ENCODE assay signal across 8 cellular contexts in the genomic region with DNA sequence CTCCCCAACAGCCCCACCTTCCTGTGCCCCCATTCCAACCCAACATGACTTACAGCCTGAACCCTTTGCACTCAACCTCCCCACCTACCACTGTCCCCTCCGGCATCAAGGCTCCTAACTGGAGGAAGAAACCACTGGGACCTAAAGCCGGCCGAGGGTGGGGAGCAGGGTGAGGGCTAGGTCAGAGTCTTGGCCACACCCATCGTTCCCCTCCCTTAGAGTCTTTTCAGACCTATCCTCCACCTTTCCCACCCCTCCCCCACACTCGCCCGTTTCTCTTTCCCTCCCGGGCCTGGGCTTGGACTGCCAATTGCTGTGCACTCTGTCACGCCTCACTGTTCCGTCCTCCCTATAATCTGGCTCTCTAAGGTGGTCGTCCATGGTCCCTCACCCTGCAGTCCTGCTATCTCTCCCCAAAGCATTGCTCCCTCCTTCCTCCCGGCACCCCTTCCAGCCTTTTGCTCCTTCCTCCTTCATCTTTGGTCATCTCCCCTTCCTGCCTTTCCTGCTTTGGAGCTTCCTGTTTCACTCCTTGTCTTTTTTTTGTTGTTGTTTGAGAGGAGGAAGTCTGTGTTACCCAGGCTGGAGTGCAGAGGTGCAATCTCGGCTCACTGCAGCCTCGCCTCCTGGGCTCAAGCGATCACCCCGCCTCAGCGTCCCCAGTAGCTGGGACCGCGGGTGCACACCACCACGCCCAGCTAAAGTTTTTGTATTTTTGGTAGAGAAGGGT. TPM values are rescaled to one million over a fixed set of nuclear protein-coding genes. Genes with fewer than 3 reads are reported as not detected.
DNase-seq lines count a peak whose midpoint lies in the region; ATAC-seq and TF ChIP-seq lines count a peak whose summit lies in the region.

No MANE protein-coding gene starts in this region.

- DNase-seq in stimulated activated CD4-positive, alpha-beta T cell treated with anti-CD3 and anti-CD28 coated beads, Interleukin-4, amount 100 ng/mL, for 1 hour: peak; percentile 17
- no peak for DNase-seq in stimulated activated CD4-positive, alpha-beta T cell treated with anti-CD3 and anti-CD28 coated beads, Interleukin-4, amount 100 ng/mL, for 4 hours
- DNase-seq in immature natural killer cell (no peak), suprapubic skin (ENCODE audit: low spot score in 2 of 2) (no peak), putamen (ENCODE audit: low spot score) (no peak), globus pallidus (ENCODE audit: low spot score) (no peak)

- peaks cover 10% of the 10 kb centered on the region for H3K4me1 Mint-ChIP-seq in activated T-helper 17 cell treated with anti-CD3 and anti-CD28 coated beads, Interleukin-2, amount 50 U/mL, for 72 hours
- H3K4me1 Mint-ChIP-seq in immature natural killer cell: peaks cover 17 to 25% of the 10 kb centered on the region in 2 donors

- peaks cover 17% of the 10 kb centered on the region for H3K27me3 Mint-ChIP-seq in activated T-helper 17 cell treated with anti-CD3 and anti-CD28 coated beads, Interleukin-2, amount 50 U/mL, for 72 hours
- H3K27me3 Mint-ChIP-seq in immature natural killer cell (ENCODE audit: low read depth in 3 of 3): peaks cover 5 to 35% (median 18%) of the 10 kb centered on the region in 3 donors

- TF ChIP-seq EP300 in suprapubic skin (IDR thresholded peaks at IDR 0.05): no peak

- H3K27ac ChIP-seq in suprapubic skin: peak overlapping the region; percentile 60

- TF ChIP-seq POLR2A in suprapubic skin (IDR thresholded peaks at IDR 0.05): no peak

- H3K4me1 ChIP-seq in suprapubic skin: peaks cover 47% of the 10 kb centered on the region

- no peaks in the 10 kb centered on the region for H3K9me3 ChIP-seq in suprapubic skin

- no peak for ATAC-seq in activated T-helper 17 cell treated with anti-CD3 and anti-CD28 coated beads, Interleukin-2, amount 50 U/mL, for 72 hours (replicated peaks)
- ATAC-seq in HG02763 (IDR thresholded peaks at IDR 0.05; ENCODE audit: unreplicated experiment): no peak

- H3K4me3 ChIP-seq in suprapubic skin: peak overlapping the region; percentile 52

- H3K36me3 ChIP-seq in suprapubic skin: peaks cover 14% of the 10 kb centered on the region

- no peaks in the 10 kb centered on the region for H3K9me3 Mint-ChIP-seq in activated T-helper 17 cell treated with anti-CD3 and anti-CD28 coated beads, Interleukin-2, amount 50 U/mL, for 72 hours
- H3K9me3 Mint-ChIP-seq in immature natural killer cell: no peaks in the 10 kb centered on the region

- no peak for TF ChIP-seq CTCF in suprapubic skin (IDR thresholded peaks at IDR 0.05)

- H3K36me3 Mint-ChIP-seq in activated T-helper 17 cell treated with anti-CD3 and anti-CD28 coated beads, Interleukin-2, amount 50 U/mL, for 72 hours (ENCODE audit: low read depth): peaks cover 21% of the 10 kb centered on the region
- peaks cover 0 to 8% (median 0%) of the 10 kb centered on the region in 3 donors for H3K36me3 Mint-ChIP-seq in immature natural killer cell

- WGBS in suprapubic skin: 15% methylated on average over 19 of the region's 19 CpGs

- no peak overlapping the region for H3K27ac Mint-ChIP-seq in activated T-helper 17 cell treated with anti-CD3 and anti-CD28 coated beads, Interleukin-2, amount 50 U/mL, for 72 hours
- peak overlapping the region in 5 of 6 donors; percentile 23 to 67 (median 55) for H3K27ac Mint-ChIP-seq in immature natural killer cell

- peak overlapping the region; percentile 77 for H3K4me3 Mint-ChIP-seq in activated T-helper 17 cell treated with anti-CD3 and anti-CD28 coated beads, Interleukin-2, amount 50 U/mL, for 72 hours
- peak overlapping the region; percentile 34 to 78 (median 64) for H3K4me3 Mint-ChIP-seq in immature natural killer cell

- peaks cover 37% of the 10 kb centered on the region for H3K27me3 ChIP-seq in suprapubic skin

RNA-seq across cellular contexts. Expression of a gene that starts 1.0 kb away (rescaled TPM):
- 1 to 10 TPM in 1 of 2 donors, under 1 TPM in 1; 0.52 to 1.0 TPM for total RNA-seq in activated T-helper 17 cell treated with anti-CD3 and anti-CD28 coated beads, Interleukin-2, amount 50 U/mL, for 72 hours
- polyA plus RNA-seq in immature natural killer cell: 1 to 10 TPM; 2.5 to 8.7 (median 3.7) TPM
- 10 to 100 TPM in 2 of 4 donors, 1 to 10 TPM in 2; 7.7 to 14.5 (median 11.0) TPM for total RNA-seq in suprapubic skin

RNA-seq across cellular contexts. Expression of a gene that starts 11.2 kb away (rescaled TPM):
- total RNA-seq in activated T-helper 17 cell treated with anti-CD3 and anti-CD28 coated beads, Interleukin-2, amount 50 U/mL, for 72 hours: 10 to 100 TPM; 43.7 to 72.0 TPM
- polyA plus RNA-seq in immature natural killer cell: 100 to 1,000 TPM in 1 of 3 donors, 10 to 100 TPM in 2; 65.0 to 108 (median 89.0) TPM
- total RNA-seq in suprapubic skin: 10 to 100 TPM; 13.6 to 29.7 (median 20.3) TPM

RNA-seq across cellular contexts. Expression of a gene that starts 11.7 kb away (rescaled TPM):
- total RNA-seq in activated T-helper 17 cell treated with anti-CD3 and anti-CD28 coated beads, Interleukin-2, amount 50 U/mL, for 72 hours: 100 to 1,000 TPM; 152 to 209 TPM
- polyA plus RNA-seq in immature natural killer cell: 10 to 100 TPM; 33.2 to 61.1 (median 57.8) TPM
- 10 to 100 TPM; 54.7 to 80.6 (median 72.1) TPM for total RNA-seq in suprapubic skin

RNA-seq across cellular contexts. Expression of a gene that starts 18.3 kb away (rescaled TPM):
- not detected for total RNA-seq in activated T-helper 17 cell treated with anti-CD3 and anti-CD28 coated beads, Interleukin-2, amount 50 U/mL, for 72 hours
- polyA plus RNA-seq in immature natural killer cell: under 1 TPM in 1 of 3 donors, not detected in 2; 0.26 TPM
- total RNA-seq in suprapubic skin: 10 to 100 TPM in 2 of 4 donors, 1 to 10 TPM in 2; 2.4 to 19.4 (median 10.8) TPM

RNA-seq across cellular contexts. Expression of a gene that starts 21.0 kb away (rescaled TPM):
- 100 to 1,000 TPM; 190 to 239 TPM for total RNA-seq in activated T-helper 17 cell treated with anti-CD3 and anti-CD28 coated beads, Interleukin-2, amount 50 U/mL, for 72 hours
- polyA plus RNA-seq in immature natural killer cell: 100 to 1,000 TPM; 764 to 982 (median 905) TPM
- 100 to 1,000 TPM; 446 to 840 (median 533) TPM for total RNA-seq in suprapubic skin

Comparison
In these comparisons a context has a peak if more than half of its experiments do, and no peak if none do; other contexts are left out.
1. RNA of a gene that starts 1.0 kb away (total RNA-seq): 7.7 to 14.5 TPM in suprapubic skin; 0.52 to 1.0 TPM in activated T-helper 17 cell treated with anti-CD3 and anti-CD28 coated beads, Interleukin-2, amount 50 U/mL, for 72 hours; every median in the first group is over 4 times any median in the second.